In genomic region chr16:88429387-88430184, GRCh38 we compare ENCODE assay signal across 13 cellular contexts. TPM values are rescaled to one million over a fixed set of nuclear protein-coding genes. Genes with fewer than 3 reads are reported as not detected.
A peak's percentile ranks its signal among the peaks of the same experiment; 100 is the strongest.
DNase-seq lines count a peak whose midpoint lies in the region; ATAC-seq, FAIRE-seq and TF ChIP-seq lines count a peak whose summit lies in the region.
"Had no signal": no experiment of that assay in that cellular context is flagged by ENCODE, and none has a peak within 500 bp of the region (broad histone marks: within the 10 kb centered on the region; RNA-seq: fewer than 3 reads in every experiment).

No MANE protein-coding gene starts in this region.

- H3K36me3 Mint-ChIP-seq in dendritic cell treated with granulocyte-macrophage colony-stimulating factor and Interleukin-4, amounts not matched to agents 40 ng/mL and 50 ng/mL, for 4 days (ENCODE audit: low read depth): no peaks in the 10 kb centered on the region

- peak overlapping the region; percentile 71 for H3K4me3 Mint-ChIP-seq in dendritic cell treated with granulocyte-macrophage colony-stimulating factor and Interleukin-4, amounts not matched to agents 40 ng/mL and 50 ng/mL, for 4 days

- H3K27ac Mint-ChIP-seq in dendritic cell treated with granulocyte-macrophage colony-stimulating factor and Interleukin-4, amounts not matched to agents 40 ng/mL and 50 ng/mL, for 4 days: peak overlapping the region; percentile 70

- POLR2A ChIA-PET in A673 (lab: Charles Lee; ENCODE audit: low non-redundant PET): no interaction called here

- peaks cover 36% of the 10 kb centered on the region for H3K27me3 ChIP-seq in A673 (replicated peaks; ENCODE audit: insufficient read depth, low read depth, low read length, poor library complexity)
- H3K27me3 ChIP-seq in H7 (ENCODE audit: control insufficient read depth, insufficient read depth, low read length): no peaks in the 10 kb centered on the region
- H3K27me3 ChIP-seq in pancreas: peaks cover 0 to 7% (median 0%) of the 10 kb centered on the region in 4 donors
- H3K27me3 ChIP-seq in SJCRH30: no peaks in the 10 kb centered on the region

- H3K27ac ChIP-seq in A673 (ENCODE audit: low read depth, low read length, poor library complexity, severe bottlenecking) (no peak overlapping the region), pancreas (no peak overlapping the region), SJCRH30 (no peak overlapping the region)
- H3K27ac ChIP-seq: HL-60, VCaP had no signal

- CTCF ChIA-PET in A673 (lab: Charles Lee): interaction anchor here (0.6 kb wide), 1 partner anchor 26 kb away, joined by 3 read pairs; no protein-coding TSS in a partner anchor

- DNase-seq in A673 (ENCODE audit: low spot score) (no peak), H7 (peak; percentile 68), pancreas (no peak), foreskin fibroblast (no peak), SJCRH30 (no peak)
- DNase-seq: foreskin melanocyte, GOT3, NCI-H2029 had no signal

- H3K9me3 ChIP-seq in A673 (ENCODE audit: low read depth, low read length, poor library complexity, severe bottlenecking) (no peaks in the 10 kb centered on the region), pancreas (no peaks in the 10 kb centered on the region), SJCRH30 (replicated peaks) (no peaks in the 10 kb centered on the region)

- no peaks in the 10 kb centered on the region for H3K36me3 ChIP-seq in A673 (ENCODE audit: insufficient read depth, low read length, poor library complexity, severe bottlenecking)
- H3K36me3 ChIP-seq in H7 (replicated peaks; ENCODE audit: control insufficient read depth, insufficient read depth, low read length): no peaks in the 10 kb centered on the region
- no peaks in the 10 kb centered on the region for H3K36me3 ChIP-seq in pancreas
- no peaks in the 10 kb centered on the region for H3K36me3 ChIP-seq in SJCRH30

- FAIRE-seq in pancreas (lab: Jason Lieb, UNC): no peak

- WGBS in pancreas, 2 donors: 54 to 56% methylated on average over 32 to 48 of the region's 48 CpGs

- H3K9me3 Mint-ChIP-seq in dendritic cell treated with granulocyte-macrophage colony-stimulating factor and Interleukin-4, amounts not matched to agents 40 ng/mL and 50 ng/mL, for 4 days: no peaks in the 10 kb centered on the region

- H3K4me1 ChIP-seq in A673 (ENCODE audit: insufficient read depth, low read length, poor library complexity, severe bottlenecking) (no peaks in the 10 kb centered on the region), pancreas (no peaks in the 10 kb centered on the region), SJCRH30 (no peaks in the 10 kb centered on the region)

- BruUV-seq in A673 (replicated peaks; lab: Mats Ljungman, UMichigan): no TSS peak

- peak overlapping the region; percentile 24 for H3K4me3 ChIP-seq in A673 (ENCODE audit: low read depth, low read length, poor library complexity, severe bottlenecking)
- no peak overlapping the region for H3K4me3 ChIP-seq in H7 (ENCODE audit: insufficient read depth, low read depth, low read length)
- H3K4me3 ChIP-seq in pancreas: peak overlapping the region in 3 of 4 donors; percentile 7 to 46 (median 27)
- H3K4me3 ChIP-seq in foreskin fibroblast (ENCODE audit: low read depth in 1 of 2, low read length in 2 of 2): no peak overlapping the region
- H3K4me3 ChIP-seq in SJCRH30: no peak overlapping the region

- peak in 1 of 4 donors; percentile 11 for ATAC-seq in pancreas
- no peak for ATAC-seq in HG03025 (IDR thresholded peaks at IDR 0.05; ENCODE audit: low FRiP score, unreplicated experiment)
- no peak for ATAC-seq in HG03045 (IDR thresholded peaks at IDR 0.05; ENCODE audit: unreplicated experiment)

- H3K4me1 Mint-ChIP-seq in dendritic cell treated with granulocyte-macrophage colony-stimulating factor and Interleukin-4, amounts not matched to agents 40 ng/mL and 50 ng/mL, for 4 days (ENCODE audit: low read depth): peaks cover 46% of the 10 kb centered on the region

- TF ChIP-seq CTCF in A673 (conservative IDR thresholded peaks at IDR 0.05; ENCODE audit: low read depth, low read length): no peak
- no peak for TF ChIP-seq CTCF in pancreas (IDR thresholded peaks at IDR 0.05)
- TF ChIP-seq CTCF in foreskin fibroblast (IDR thresholded peaks at IDR 0.05; ENCODE audit: low read depth, low read length): no peak

- intact Hi-C loops in A673 (cut with micrococcal nuclease; ENCODE audit: unreplicated experiment) (loop anchor here (10.0 kb wide), 1 partner anchor 475 kb away; the partner anchor contains the start of gene BANP), pancreas (cut with DNase I) (loop anchor here in 1 of 3 donors (10.0 kb wide), 1 partner anchor 235 kb away; no protein-coding TSS in a partner anchor)
- intact Hi-C loops in dendritic cell treated with granulocyte-macrophage colony-stimulating factor and Interleukin-4, amounts not matched to agents 40 ng/mL and 50 ng/mL, for 4 days (cut with micrococcal nuclease): no loop called here

- H3K27me3 Mint-ChIP-seq in dendritic cell treated with granulocyte-macrophage colony-stimulating factor and Interleukin-4, amounts not matched to agents 40 ng/mL and 50 ng/mL, for 4 days: peaks cover 66% of the 10 kb centered on the region

RNA-seq across cellular contexts. Expression of gene ZFPM1, which starts 23.5 kb away (rescaled TPM):
- 5.6 and 6.7 TPM in 2 replicates for total RNA-seq in A673 (2021)
- total RNA-seq in H7 (2014; rRNA removed; shearing (Covaris generic)): 1.1 and 1.7 TPM in 2 replicates
- total RNA-seq in pancreas: 10 to 100 TPM; 14.2 to 20.4 (median 19.3) TPM
- polyA plus RNA-seq in pancreas: 10 to 100 TPM in 1 of 2 donors, 1 to 10 TPM in 1; 3.6 to 22.5 TPM
- total RNA-seq in SJCRH30 (2014; rRNA removed; shearing (Covaris generic)): 0.56 and 0.85 TPM in 2 replicates

RNA-seq across cellular contexts. Expression of gene ZNF469, which starts 46.8 kb away (rescaled TPM):
- 0.09 and 0.11 TPM in 2 replicates for total RNA-seq in A673 (2021)
- total RNA-seq in H7 (2014; rRNA removed; shearing (Covaris generic)): 0.28 and 0.44 TPM in 2 replicates
- 1 to 10 TPM in 1 of 6 donors, under 1 TPM in 5; 0.20 to 2.0 (median 0.39) TPM for total RNA-seq in pancreas
- under 1 TPM; 0.14 to 0.34 TPM for polyA plus RNA-seq in pancreas
- not detected in 2 replicates for total RNA-seq in SJCRH30 (2014; rRNA removed; shearing (Covaris generic))

Comparison
In these comparisons a context has a peak if more than half of its experiments do, and no peak if none do; other contexts are left out.
1. H3K4me3 ChIP-seq: peak in A673 (single experiment) and pancreas (3 of 4); none in H7 (single experiment), foreskin fibroblast (0 of 2) and SJCRH30 (single experiment).